8 cellular contexts compared by ENCODE assay signal in the genomic region with DNA sequence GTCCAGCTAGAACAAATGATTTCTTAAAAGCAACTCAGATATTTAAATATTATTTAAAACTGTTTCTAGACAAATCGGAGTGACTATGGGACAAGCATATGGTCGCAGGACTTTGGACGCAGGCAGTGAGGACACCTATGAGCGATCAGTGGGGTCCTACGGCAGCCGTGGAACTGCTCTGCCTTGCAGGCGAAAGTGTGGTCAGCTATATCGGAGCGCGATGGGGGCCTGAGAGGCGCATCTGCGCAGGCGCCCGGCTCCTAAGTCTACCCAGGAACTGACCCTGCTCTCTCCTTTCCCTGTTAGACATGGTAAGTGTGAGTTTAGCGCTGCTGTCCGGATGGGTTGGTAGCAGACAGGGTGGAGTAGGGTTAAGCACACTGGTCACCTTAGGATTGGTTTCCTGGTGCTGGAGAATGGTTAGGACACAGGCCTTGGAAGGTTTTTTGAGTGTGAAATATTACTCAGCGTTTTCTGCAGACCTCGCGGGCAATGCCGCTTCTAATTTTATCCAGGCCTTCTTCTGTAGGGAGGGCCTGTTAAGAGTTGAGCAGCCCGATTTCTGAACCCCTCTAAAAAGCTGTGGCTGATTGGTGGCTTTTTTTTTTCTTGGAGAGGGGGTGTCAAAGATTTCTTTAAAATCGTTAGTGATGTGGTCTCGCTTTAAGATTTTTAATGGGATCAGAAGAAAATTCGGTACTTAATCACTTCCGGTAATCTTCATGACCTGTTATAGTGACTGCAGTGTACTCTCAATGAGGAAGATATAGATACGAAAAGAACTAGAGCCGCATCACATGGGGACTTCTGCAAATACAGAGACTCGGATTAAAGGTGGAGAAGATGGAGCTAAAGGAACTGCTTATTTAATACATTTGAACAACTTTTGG. TPM values are rescaled to one million over a fixed set of nuclear protein-coding genes. Genes with fewer than 3 reads are reported as not detected.
A peak's percentile ranks its signal among the peaks of the same experiment; 100 is the strongest.
DNase-seq lines count a peak whose midpoint lies in the region; ATAC-seq and TF ChIP-seq lines count a peak whose summit lies in the region.

A gene (plus strand): TSS at position 293 of the 890 bp plus-strand sequence. CDS start 16 bp downstream, at position 309.

- peaks cover 24% of the 10 kb centered on the region for H3F3A ChIP-seq in smooth muscle cell (ENCODE audit: low read depth)

- peak within 1 kb of the TSS; percentile 82 for H3K9ac ChIP-seq in smooth muscle cell (ENCODE audit: low read depth)

- peak within 1 kb of the TSS; percentile 99 for H3K27ac Mint-ChIP-seq in WTC11

- H3K27me3 ChIP-seq in AG04450 (ENCODE audit: control insufficient read depth, insufficient read depth, low read length) (no peaks in the 10 kb centered on the region), smooth muscle cell (ENCODE audit: low read depth) (no peaks in the 10 kb centered on the region)

- peaks cover 52% of the 10 kb centered on the region for H3K36me3 Mint-ChIP-seq in WTC11

- peaks cover 5% of the 10 kb centered on the region for H3K27me3 Mint-ChIP-seq in WTC11 (ENCODE audit: low read depth)

- no peaks in the 10 kb centered on the region for H3K9me3 Mint-ChIP-seq in WTC11

- DNase-seq in AG04450 (ENCODE audit: low read depth, low spot score) (peak; percentile 91), NCI-H226 (peak; percentile 89), WTC11 (ENCODE audit: low spot score) (peak; percentile 93), cardiac fibroblast (ENCODE audit: low read depth in 2 of 2) (peak; percentile 98), iPS-NIHi7 (ENCODE audit: extremely low spot score) (peak; percentile 98), smooth muscle cell (lab: John Stamatoyannopoulos, UW; ENCODE audit: unreplicated experiment) (peak; percentile 66)

- CTCF ChIA-PET in AG04450 (lab: Charles Lee) (no interaction called here), WTC11 (lab: Charles Lee) (interaction anchor here (0.7 to 1.5 kb wide), 2 partner anchors 172 kb away, joined by 3 to 6 read pairs; no protein-coding TSS in a partner anchor)

- H3K4me1 Mint-ChIP-seq in WTC11 = peaks cover 35% of the 10 kb centered on the region

- peak within 1 kb of the TSS; percentile 35 for H3K27ac ChIP-seq in AG04450 (ENCODE audit: low read depth, low read length)
- peak within 1 kb of the TSS; percentile 58 for H3K27ac ChIP-seq in smooth muscle cell (ENCODE audit: low read depth)

- ATAC-seq in GM18909 (IDR thresholded peaks at IDR 0.05; ENCODE audit: poor library complexity, unreplicated experiment) = peak; percentile 78
- peak; percentile 72 for ATAC-seq in HG03175 (IDR thresholded peaks at IDR 0.05; ENCODE audit: unreplicated experiment)
- peak; percentile 95 for ATAC-seq in WTC11

- WGBS in smooth muscle cell (ENCODE audit: low lambda C conversion rate) = under 1% methylated on average over 28 of the region's 28 CpGs

- peak within 1 kb of the TSS; percentile 100 for H3K4me2 ChIP-seq in smooth muscle cell

- peak within 1 kb of the TSS; percentile 73 for H3K4me3 ChIP-seq in AG04450 (ENCODE audit: low read depth, low read length)
- peak within 1 kb of the TSS; percentile 78 to 80 for H3K4me3 ChIP-seq in cardiac fibroblast (replicated peaks in 1 of 2; ENCODE audit: low read depth in 2 of 2, low read length in 2 of 2)
- peak within 1 kb of the TSS; percentile 70 for H3K4me3 ChIP-seq in smooth muscle cell

- H3K4me1 ChIP-seq in smooth muscle cell (ENCODE audit: low read depth) = peaks cover 29% of the 10 kb centered on the region

- H3K9me3 ChIP-seq in AG04450 (ENCODE audit: control insufficient read depth, insufficient read depth, low read length) (no peaks in the 10 kb centered on the region; the same call in 1 of the 2 replicates), smooth muscle cell (replicated peaks; ENCODE audit: low read depth) (no peaks in the 10 kb centered on the region)

- peaks cover 5% of the 10 kb centered on the region for H3K36me3 ChIP-seq in smooth muscle cell (ENCODE audit: low read depth)

- H4K20me1 ChIP-seq in smooth muscle cell (ENCODE audit: low read depth) = peaks cover 47% of the 10 kb centered on the region

- TF ChIP-seq CTCF in AG04450 (IDR thresholded peaks at IDR 0.05; ENCODE audit: low read depth, low read length) = no peak
- TF ChIP-seq CTCF in WTC11 (IDR thresholded peaks at IDR 0.05) = no peak
- no peak for TF ChIP-seq CTCF in cardiac fibroblast (IDR thresholded peaks at IDR 0.05; ENCODE audit: low read depth, low read length)
- TF ChIP-seq CTCF in smooth muscle cell (IDR thresholded peaks at IDR 0.05; ENCODE audit: borderline replicate concordance, insufficient read depth, poor library complexity, severe bottlenecking) = no peak

- H2AFZ ChIP-seq in smooth muscle cell (ENCODE audit: low read depth) = peak within 1 kb of the TSS; percentile 99

- peaks cover 52% of the 10 kb centered on the region for H3K79me2 ChIP-seq in smooth muscle cell (ENCODE audit: low read depth)

- POLR2A ChIA-PET in AG04450 (lab: Yijun Ruan, JAX) = interaction anchor here (0.6 to 1.7 kb wide), 8 partner anchors 9 to 25 kb away, joined by 3 to 12 read pairs (median 6); a partner anchor contains a TSS
- POLR2A ChIA-PET in WTC11 (lab: Charles Lee) = interaction anchor here (0.5 to 1.6 kb wide), 5 partner anchors 9 to 63 kb away, joined by 3 to 12 read pairs (median 5); a partner anchor contains a TSS

- H3K4me3 Mint-ChIP-seq in WTC11 = peak within 1 kb of the TSS; percentile 99

TF ChIP-seq in WTC11, 78 proteins besides CTCF, POLR2A, EP300 and RAD21 (continues in another document):
- TF ChIP-seq, protein P1, sequence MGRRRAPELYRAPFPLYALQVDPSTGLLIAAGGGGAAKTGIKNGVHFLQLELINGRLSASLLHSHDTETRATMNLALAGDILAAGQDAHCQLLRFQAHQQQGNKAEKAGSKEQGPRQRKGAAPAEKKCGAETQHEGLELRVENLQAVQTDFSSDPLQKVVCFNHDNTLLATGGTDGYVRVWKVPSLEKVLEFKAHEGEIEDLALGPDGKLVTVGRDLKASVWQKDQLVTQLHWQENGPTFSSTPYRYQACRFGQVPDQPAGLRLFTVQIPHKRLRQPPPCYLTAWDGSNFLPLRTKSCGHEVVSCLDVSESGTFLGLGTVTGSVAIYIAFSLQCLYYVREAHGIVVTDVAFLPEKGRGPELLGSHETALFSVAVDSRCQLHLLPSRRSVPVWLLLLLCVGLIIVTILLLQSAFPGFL (CRISPR knock-in tag; IDR thresholded peaks at IDR 0.05; ENCODE audit: borderline replicate concordance) = no peak
- TF ChIP-seq GABPB1 (CRISPR knock-in tag; IDR thresholded peaks at IDR 0.05) (peak; percentile 53; the same call in 1 of the 2 replicates), ZNF423 (CRISPR knock-in tag; IDR thresholded peaks at IDR 0.05) (no peak), ZNF219 (CRISPR knock-in tag; IDR thresholded peaks at IDR 0.05; ENCODE audit: borderline replicate concordance) (no peak), ELF4 (CRISPR knock-in tag; IDR thresholded peaks at IDR 0.05; ENCODE audit: low read depth) (no peak), FOXJ3 (CRISPR knock-in tag; IDR thresholded peaks at IDR 0.05; ENCODE audit: borderline replicate concordance) (no peak), ZBTB21 (CRISPR knock-in tag; IDR thresholded peaks at IDR 0.05; ENCODE audit: borderline replicate concordance) (no peak)
- TF ChIP-seq, protein P2, sequence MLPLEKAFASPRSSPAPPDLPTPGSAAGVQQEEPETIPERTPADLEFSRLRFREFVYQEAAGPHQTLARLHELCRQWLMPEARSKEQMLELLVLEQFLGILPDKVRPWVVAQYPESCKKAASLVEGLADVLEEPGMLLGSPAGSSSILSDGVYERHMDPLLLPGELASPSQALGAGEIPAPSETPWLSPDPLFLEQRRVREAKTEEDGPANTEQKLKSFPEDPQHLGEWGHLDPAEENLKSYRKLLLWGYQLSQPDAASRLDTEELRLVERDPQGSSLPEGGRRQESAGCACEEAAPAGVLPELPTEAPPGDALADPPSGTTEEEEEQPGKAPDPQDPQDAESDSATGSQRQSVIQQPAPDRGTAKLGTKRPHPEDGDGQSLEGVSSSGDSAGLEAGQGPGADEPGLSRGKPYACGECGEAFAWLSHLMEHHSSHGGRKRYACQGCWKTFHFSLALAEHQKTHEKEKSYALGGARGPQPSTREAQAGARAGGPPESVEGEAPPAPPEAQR (CRISPR knock-in tag; IDR thresholded peaks at IDR 0.05) = no peak
- TF ChIP-seq, protein P3, sequence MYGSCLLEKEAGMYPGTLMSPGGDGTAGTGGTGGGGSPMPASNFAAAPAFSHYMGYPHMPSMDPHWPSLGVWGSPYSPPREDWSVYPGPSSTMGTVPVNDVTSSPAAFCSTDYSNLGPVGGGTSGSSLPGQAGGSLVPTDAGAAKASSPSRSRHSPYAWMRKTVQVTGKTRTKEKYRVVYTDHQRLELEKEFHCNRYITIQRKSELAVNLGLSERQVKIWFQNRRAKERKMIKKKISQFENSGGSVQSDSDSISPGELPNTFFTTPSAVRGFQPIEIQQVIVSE (CRISPR knock-in tag; IDR thresholded peaks at IDR 0.05; ENCODE audit: borderline replicate concordance) = no peak
- TF ChIP-seq, protein P4, sequence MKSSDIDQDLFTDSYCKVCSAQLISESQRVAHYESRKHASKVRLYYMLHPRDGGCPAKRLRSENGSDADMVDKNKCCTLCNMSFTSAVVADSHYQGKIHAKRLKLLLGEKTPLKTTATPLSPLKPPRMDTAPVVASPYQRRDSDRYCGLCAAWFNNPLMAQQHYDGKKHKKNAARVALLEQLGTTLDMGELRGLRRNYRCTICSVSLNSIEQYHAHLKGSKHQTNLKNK (CRISPR knock-in tag; IDR thresholded peaks at IDR 0.05) = no peak

RNA-seq across cellular contexts. Expression of the gene that starts here (rescaled TPM):
- polyA plus RNA-seq in AG04450 (2011; rRNA removed) (88.9 and 122 TPM in 2 replicates), smooth muscle cell (18.0 and 29.6 TPM in 2 replicates)
- polyA minus RNA-seq in AG04450 (2011; rRNA and poly(A)+ RNA removed) = 68.2 and 126 TPM in 2 replicates
- total RNA-seq in WTC11 (2021) (102 to 139 TPM (median 112 TPM) in 3 replicates), smooth muscle cell (97.4 and 101 TPM in 2 replicates)

Comparison
In these comparisons a context has a peak if more than half of its experiments do, and no peak if none do; other contexts are left out.
1. Peak in every context shown above with its lines: DNase-seq, ATAC-seq, H3K4me3 ChIP-seq and H3K27ac ChIP-seq.